8 cellular contexts compared by ENCODE assay signal in the genomic region with DNA sequence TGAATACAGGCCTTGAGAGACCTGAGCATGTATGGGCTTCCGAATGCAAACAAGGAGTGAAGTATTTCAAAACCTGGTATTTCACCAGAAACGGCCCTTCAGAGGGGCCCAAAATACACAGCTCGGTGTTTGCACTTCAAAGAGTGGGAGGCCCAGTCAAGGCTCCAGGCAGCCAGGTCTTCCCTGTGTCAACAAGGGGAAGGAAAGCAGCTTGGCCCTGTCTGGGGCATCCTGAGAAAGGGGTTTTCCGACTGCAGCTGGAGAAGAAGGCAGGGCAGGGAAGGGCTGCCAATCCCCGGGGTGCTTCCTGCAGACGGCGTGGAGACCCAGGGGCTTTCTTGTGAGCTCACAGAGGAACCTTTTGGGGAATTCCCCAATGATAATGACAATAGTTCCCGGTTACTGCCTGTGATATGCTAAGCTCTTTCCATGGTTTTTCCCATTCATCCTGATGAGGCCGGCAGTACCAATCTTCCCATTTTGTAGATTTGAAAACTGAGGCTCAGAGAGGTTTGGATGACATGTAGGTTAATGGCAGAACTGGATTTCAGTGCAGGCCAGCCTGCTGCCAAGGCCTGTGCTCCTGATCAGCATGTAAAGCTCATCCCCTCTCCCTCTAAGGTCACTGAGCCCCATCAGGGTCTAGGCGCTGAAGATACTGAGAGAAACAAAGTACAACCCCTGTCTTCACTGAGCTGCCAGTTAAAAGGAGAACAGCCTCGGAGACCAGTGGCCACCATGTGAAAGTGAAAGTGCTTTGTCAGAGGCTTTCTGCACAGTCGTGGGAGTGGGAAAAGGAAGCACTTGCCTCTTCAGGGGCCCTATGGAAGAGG. TPM values are rescaled to one million over a fixed set of nuclear protein-coding genes. Genes with fewer than 3 reads are reported as not detected.
DNase-seq lines count a peak whose midpoint lies in the region; ATAC-seq, FAIRE-seq and TF ChIP-seq lines count a peak whose summit lies in the region.

No MANE protein-coding gene starts in this region.

- TF ChIP-seq CTCF in chondrocyte (IDR thresholded peaks at IDR 0.05): no peak

- H3K9me3 ChIP-seq in naive thymus-derived CD4-positive, alpha-beta T cell (ENCODE audit: control insufficient read depth in 2 of 3, low read length in 3 of 3): no peaks in the 10 kb centered on the region

- H3K36me3 Mint-ChIP-seq in activated CD4-positive, alpha-beta T cell treated with anti-CD3 and anti-CD28 coated beads for 36 hours (ENCODE audit: low read depth): no peaks in the 10 kb centered on the region
- no peaks in the 10 kb centered on the region for H3K36me3 Mint-ChIP-seq in chondrocyte (ENCODE audit: low read depth)
- H3K36me3 Mint-ChIP-seq in naive thymus-derived CD4-positive, alpha-beta T cell: no peaks in the 10 kb centered on the region

- peak overlapping the region; percentile 8 for H3K4me3 Mint-ChIP-seq in activated CD4-positive, alpha-beta T cell treated with anti-CD3 and anti-CD28 coated beads for 36 hours
- H3K4me3 Mint-ChIP-seq in chondrocyte (ENCODE audit: unreplicated experiment): no peak overlapping the region
- H3K4me3 Mint-ChIP-seq in naive thymus-derived CD4-positive, alpha-beta T cell: peak overlapping the region; percentile 36 to 79 (median 62)

- peak overlapping the region; percentile 1 for H3K4me3 ChIP-seq in naive thymus-derived CD4-positive, alpha-beta T cell (ENCODE audit: low read length)

- FAIRE-seq in RCC 7860 (lab: Jason Lieb, UNC): no peak

- H3K27me3 ChIP-seq in naive thymus-derived CD4-positive, alpha-beta T cell (ENCODE audit: control insufficient read depth in 2 of 2, insufficient read depth in 2 of 2, low read length in 2 of 2): no peaks in the 10 kb centered on the region

- H3K36me3 ChIP-seq in naive thymus-derived CD4-positive, alpha-beta T cell (ENCODE audit: control insufficient read depth in 2 of 3, insufficient read depth in 3 of 3, low read length in 3 of 3): no peaks in the 10 kb centered on the region

- H3K27ac Mint-ChIP-seq in activated CD4-positive, alpha-beta T cell treated with anti-CD3 and anti-CD28 coated beads for 36 hours: peak overlapping the region; percentile 40
- peak overlapping the region; percentile 15 for H3K27ac Mint-ChIP-seq in chondrocyte (ENCODE audit: unreplicated experiment)
- H3K27ac Mint-ChIP-seq in naive thymus-derived CD4-positive, alpha-beta T cell: peak overlapping the region in 6 of 9 donors; percentile 30 to 83 (median 52)

- H3K9me3 Mint-ChIP-seq in activated CD4-positive, alpha-beta T cell treated with anti-CD3 and anti-CD28 coated beads for 36 hours (ENCODE audit: low read depth): no peaks in the 10 kb centered on the region
- H3K9me3 Mint-ChIP-seq in chondrocyte (ENCODE audit: low read depth): no peaks in the 10 kb centered on the region
- peaks cover 0 to under 1% (median 0%) of the 10 kb centered on the region in 11 donors for H3K9me3 Mint-ChIP-seq in naive thymus-derived CD4-positive, alpha-beta T cell

- peaks cover 17 to 19% of the 10 kb centered on the region in 2 donors for H3K4me1 ChIP-seq in naive thymus-derived CD4-positive, alpha-beta T cell (ENCODE audit: control insufficient read depth in 2 of 2, insufficient read depth in 2 of 2, low read length in 2 of 2)

- POLR2A ChIA-PET in activated CD4-positive, alpha-beta T cell treated with anti-CD3 and anti-CD28 coated beads for 36 hours (lab: Charles Lee): interaction anchor here (0.7 to 1.3 kb wide), 2 partner anchors 43 to 301 kb away, joined by 3 read pairs; partner anchors contain the start of gene TLE3
- POLR2A ChIA-PET in naive thymus-derived CD4-positive, alpha-beta T cell (lab: Charles Lee): no interaction called here

- DNase-seq in activated CD4-positive, alpha-beta T cell treated with anti-CD3 and anti-CD28 coated beads for 36 hours: peak; percentile 55
- DNase-seq in activated CD4-positive, alpha-beta T cell treated with anti-CD3 and anti-CD28 coated beads for 1 hour: no peak
- DNase-seq in RCC 7860 (ENCODE audit: low spot score) (peak; percentile 61), chondrocyte (ENCODE audit: low spot score) (no peak), G401 (ENCODE audit: low spot score) (no peak)
- peak in 6 of 9 donors; percentile 6 to 42 (median 16) for DNase-seq in naive thymus-derived CD4-positive, alpha-beta T cell

- peak; percentile 32 for ATAC-seq in activated CD4-positive, alpha-beta T cell treated with anti-CD3 and anti-CD28 coated beads for 36 hours
- peak; percentile 68 for ATAC-seq in naive thymus-derived CD4-positive, alpha-beta T cell
- no peak for ATAC-seq in GM21390 (IDR thresholded peaks at IDR 0.05; ENCODE audit: unreplicated experiment)
- no peak for ATAC-seq in HG03565 (IDR thresholded peaks at IDR 0.05; ENCODE audit: unreplicated experiment)

- in situ Hi-C loops in G401 (cut with HindIII; ENCODE audit: low sequenced_read_pairs): no loop called here

- H3K27me3 Mint-ChIP-seq in activated CD4-positive, alpha-beta T cell treated with anti-CD3 and anti-CD28 coated beads for 36 hours: peaks cover 21% of the 10 kb centered on the region
- H3K27me3 Mint-ChIP-seq in chondrocyte (ENCODE audit: low read depth): peaks cover 23% of the 10 kb centered on the region
- peaks cover 0 to 53% (median 11%) of the 10 kb centered on the region in 5 donors for H3K27me3 Mint-ChIP-seq in naive thymus-derived CD4-positive, alpha-beta T cell

- intact Hi-C loops in activated CD4-positive, alpha-beta T cell treated with anti-CD3 and anti-CD28 coated beads for 36 hours (cut with DNase I, micrococcal nuclease): loop anchor here in 1 of 2 experiments (5.0 kb wide), 2 partner anchors 162 to 428 kb away; no protein-coding TSS in a partner anchor
- intact Hi-C loops in naive thymus-derived CD4-positive, alpha-beta T cell (cut with micrococcal nuclease): loop anchor here in 1 of 2 donors (5.0 kb wide), 1 partner anchor 38 kb away; no protein-coding TSS in a partner anchor

- H3K4me1 Mint-ChIP-seq in activated CD4-positive, alpha-beta T cell treated with anti-CD3 and anti-CD28 coated beads for 36 hours: peaks cover 34% of the 10 kb centered on the region
- peaks cover 32% of the 10 kb centered on the region for H3K4me1 Mint-ChIP-seq in chondrocyte (ENCODE audit: low read depth)
- peaks cover 21 to 31% (median 25%) of the 10 kb centered on the region in 7 donors for H3K4me1 Mint-ChIP-seq in naive thymus-derived CD4-positive, alpha-beta T cell

- no peak overlapping the region for H3K27ac ChIP-seq in naive thymus-derived CD4-positive, alpha-beta T cell (ENCODE audit: low read depth, low read length)

- CTCF ChIA-PET in activated CD4-positive, alpha-beta T cell treated with anti-CD3 and anti-CD28 coated beads for 36 hours (lab: Charles Lee): interaction anchor here (0.6 to 1.4 kb wide), 3 partner anchors 14 to 672 kb away, joined by 3 to 9 read pairs (median 4); partner anchors contain the start of gene TLE3
- CTCF ChIA-PET in naive thymus-derived CD4-positive, alpha-beta T cell (lab: Charles Lee): no interaction called here

RNA-seq across cellular contexts. Expression of gene TLE3, which starts 43.0 kb away (rescaled TPM):
- 10 to 100 TPM; 89.2 to 97.6 TPM for total RNA-seq in activated CD4-positive, alpha-beta T cell treated with anti-CD3 and anti-CD28 coated beads for 36 hours
- 36.9 to 53.4 TPM (median 51.3 TPM) in 3 replicates for total RNA-seq in chondrocyte
- 100 to 1,000 TPM in 4 of 5 experiments, 10 to 100 TPM in 1; 84.5 to 183 (median 120) TPM for total RNA-seq in naive thymus-derived CD4-positive, alpha-beta T cell
- 10 to 100 TPM; 15.2 to 41.4 TPM for polyA plus RNA-seq in naive thymus-derived CD4-positive, alpha-beta T cell
- 34.6 and 36.0 TPM in 2 replicates for total RNA-seq in G401 (2014; rRNA removed; shearing (Covaris generic))

Comparison
In these comparisons a context has a peak if more than half of its experiments do, and no peak if none do; other contexts are left out.
1. DNase-seq: peak in activated CD4-positive, alpha-beta T cell treated with anti-CD3 and anti-CD28 coated beads for 36 hours (single experiment), RCC 7860 (single experiment) and naive thymus-derived CD4-positive, alpha-beta T cell (6 of 9); none in activated CD4-positive, alpha-beta T cell treated with anti-CD3 and anti-CD28 coated beads for 1 hour (single experiment), chondrocyte (single experiment) and G401 (single experiment).
2. ATAC-seq: peak in activated CD4-positive, alpha-beta T cell treated with anti-CD3 and anti-CD28 coated beads for 36 hours (single experiment) and naive thymus-derived CD4-positive, alpha-beta T cell (single experiment); none in GM21390 (single experiment) and HG03565 (single experiment).
3. Peak in every context shown above with its lines, with median percentiles within 50 percentile points of each other: H3K27ac Mint-ChIP-seq.